ENCODE assay signal across 27 cellular contexts in the genomic region with DNA sequence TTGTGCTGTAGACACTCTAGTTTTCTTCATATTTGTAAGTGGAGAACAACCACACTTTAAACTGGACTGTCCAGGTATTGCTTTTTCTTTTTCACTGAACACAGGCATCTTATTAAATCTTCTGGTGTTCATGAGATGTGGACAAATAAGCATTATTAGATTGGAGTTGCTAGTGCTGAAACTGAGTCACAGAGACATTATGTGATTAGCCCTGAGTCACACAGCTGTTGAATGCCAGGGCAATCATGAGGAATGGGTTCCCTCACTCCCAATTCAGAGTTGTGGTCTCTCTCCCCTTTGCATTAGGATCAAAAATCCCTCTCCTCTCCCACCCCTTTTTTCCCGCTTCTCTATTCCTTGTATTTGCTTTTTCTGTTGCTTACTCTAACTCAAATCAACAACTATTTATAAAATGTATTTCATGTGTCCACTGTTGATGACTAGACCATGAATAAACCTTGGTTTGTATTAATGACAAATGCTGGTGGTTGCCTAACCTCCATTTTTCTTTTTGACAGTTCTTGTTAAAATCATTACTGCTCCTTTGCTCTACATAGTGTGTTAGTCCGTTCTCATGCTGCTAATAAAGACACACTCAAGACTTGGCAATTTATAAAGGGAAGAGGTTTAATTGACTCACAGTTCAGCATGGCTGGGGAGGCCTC.
"Had no signal": no experiment of that assay in that cellular context is flagged by ENCODE, and none has a peak within 500 bp of the region (broad histone marks: within the 10 kb centered on the region; RNA-seq: fewer than 3 reads in every experiment).

No MANE protein-coding gene starts in this region.

- H3K9me3 ChIP-seq: colonic mucosa, psoas muscle, thyroid gland had no signal

- H3K27ac Mint-ChIP-seq: activated CD8-positive, alpha-beta memory T cell treated with anti-CD3 and anti-CD28 coated beads, Interleukin-2, amount 10 ng/mL, durations not matched to agents 7 days and 5 days; activated CD8-positive, alpha-beta T cell treated with anti-CD3 and anti-CD28 coated beads, Interleukin-2, amount 10 ng/mL, durations not matched to agents 7 days and 5 days; activated naive CD4-positive, alpha-beta T cell treated with anti-CD3 and anti-CD28 coated beads, Interleukin-2, amount 50 U/mL, for 24 hours; activated naive CD8-positive, alpha-beta T cell treated with anti-CD3 and anti-CD28 coated beads, Interleukin-2, amount 50 U/mL, for 24 hours; activated T-helper 2 cell treated with anti-CD3 and anti-CD28 coated beads, Interferon-gamma antibody, Interleukin-2, Interleukin-4, amounts not matched to agents 10 μg/mL and 5 μg/mL and 100 μg/mL, durations not matched to agents 14 hours and 24 hours and 36 hours; mesothelial cell of epicardium; naive thymus-derived CD4-positive, alpha-beta T cell; stimulated activated naive B cell treated with anti-CD40 and anti-IgM and Interleukin-4, amounts not matched to agents 10 μg/mL and 1 μg/mL and 100 μg/mL, for 72 hours had no signal

- H3K4me1 ChIP-seq: colonic mucosa, parathyroid adenoma, psoas muscle, stomach, thyroid gland had no signal

- FAIRE-seq: frontal cortex, islet of Langerhans had no signal

- DNase-seq: activated CD8-positive, alpha-beta memory T cell treated with anti-CD3 and anti-CD28 coated beads, Interleukin-2, amount 10 ng/mL, durations not matched to agents 7 days and 5 days; activated CD8-positive, alpha-beta T cell treated with anti-CD3 and anti-CD28 coated beads, Interleukin-2, amount 10 ng/mL, durations not matched to agents 7 days and 5 days; activated naive CD8-positive, alpha-beta T cell treated with anti-CD3 and anti-CD28 coated beads, Interleukin-2, amount 50 U/mL, for 24 hours; activated T-cell treated with anti-CD3 and anti-CD28 coated beads, Interleukin-2, amount 50 U/mL, for 48 hours; cerebellar nuclear complex; colonic mucosa; dorsolateral prefrontal cortex; effector memory CD4-positive, alpha-beta T cell; left cardiac atrium; naive thymus-derived CD4-positive, alpha-beta T cell; nucleus accumbens; psoas muscle; sigmoid colon; stimulated activated CD4-positive, alpha-beta T cell treated with anti-CD3 and anti-CD28 coated beads, Interleukin-15, amount 100 ng/mL, for 24 hours; stimulated activated CD4-positive, alpha-beta T cell treated with anti-CD3 and anti-CD28 coated beads, Interleukin-2, amount 100 ng/mL, for 24 hours; stimulated activated naive B cell treated with anti-CD40 and anti-IgM and Interleukin-4, amounts not matched to agents 10 μg/mL and 1 μg/mL and 100 μg/mL, for 72 hours; stomach; T-helper 2 cell; thyroid gland had no signal

- H3K27me3 ChIP-seq: cardiac muscle cell, colonic mucosa, dorsolateral prefrontal cortex, sigmoid colon, stomach, thyroid gland had no signal

- H3K4me3 Mint-ChIP-seq: activated CD8-positive, alpha-beta memory T cell treated with anti-CD3 and anti-CD28 coated beads, Interleukin-2, amount 10 ng/mL, durations not matched to agents 7 days and 5 days; activated CD8-positive, alpha-beta T cell treated with anti-CD3 and anti-CD28 coated beads, Interleukin-2, amount 10 ng/mL, durations not matched to agents 7 days and 5 days; activated naive CD4-positive, alpha-beta T cell treated with anti-CD3 and anti-CD28 coated beads, Interleukin-2, amount 50 U/mL, for 24 hours; activated naive CD8-positive, alpha-beta T cell treated with anti-CD3 and anti-CD28 coated beads, Interleukin-2, amount 50 U/mL, for 24 hours; mesothelial cell of epicardium; naive thymus-derived CD4-positive, alpha-beta T cell; neural crest cell; stimulated activated naive B cell treated with anti-CD40 and anti-IgM and Interleukin-4, amounts not matched to agents 10 μg/mL and 1 μg/mL and 100 μg/mL, for 72 hours had no signal

- H2AFZ ChIP-seq: parathyroid adenoma had no signal

- H3K36me3 Mint-ChIP-seq: activated CD8-positive, alpha-beta memory T cell treated with anti-CD3 and anti-CD28 coated beads, Interleukin-2, amount 10 ng/mL, durations not matched to agents 7 days and 5 days; activated naive CD4-positive, alpha-beta T cell treated with anti-CD3 and anti-CD28 coated beads, Interleukin-2, amount 50 U/mL, for 24 hours; mesothelial cell of epicardium; stimulated activated naive B cell treated with anti-CD40 and anti-IgM and Interleukin-4, amounts not matched to agents 10 μg/mL and 1 μg/mL and 100 μg/mL, for 72 hours had no signal

- H3K4me3 ChIP-seq: cardiac muscle cell, colonic mucosa, dorsolateral prefrontal cortex, psoas muscle, sigmoid colon, stomach, thyroid gland had no signal

- H3K4me1 Mint-ChIP-seq: activated CD8-positive, alpha-beta memory T cell treated with anti-CD3 and anti-CD28 coated beads, Interleukin-2, amount 10 ng/mL, durations not matched to agents 7 days and 5 days; activated naive CD4-positive, alpha-beta T cell treated with anti-CD3 and anti-CD28 coated beads, Interleukin-2, amount 50 U/mL, for 24 hours; activated naive CD8-positive, alpha-beta T cell treated with anti-CD3 and anti-CD28 coated beads, Interleukin-2, amount 50 U/mL, for 24 hours; naive thymus-derived CD4-positive, alpha-beta T cell; neural crest cell; stimulated activated naive B cell treated with anti-CD40 and anti-IgM and Interleukin-4, amounts not matched to agents 10 μg/mL and 1 μg/mL and 100 μg/mL, for 72 hours had no signal

- H3K9ac ChIP-seq: parathyroid adenoma had no signal

- H3K36me3 ChIP-seq: cardiac muscle cell, colonic mucosa, sigmoid colon, stomach, thyroid gland had no signal

- H3K27me3 Mint-ChIP-seq: activated CD8-positive, alpha-beta memory T cell treated with anti-CD3 and anti-CD28 coated beads, Interleukin-2, amount 10 ng/mL, durations not matched to agents 7 days and 5 days; activated naive CD4-positive, alpha-beta T cell treated with anti-CD3 and anti-CD28 coated beads, Interleukin-2, amount 50 U/mL, for 24 hours; activated naive CD8-positive, alpha-beta T cell treated with anti-CD3 and anti-CD28 coated beads, Interleukin-2, amount 50 U/mL, for 24 hours; naive thymus-derived CD4-positive, alpha-beta T cell; stimulated activated naive B cell treated with anti-CD40 and anti-IgM and Interleukin-4, amounts not matched to agents 10 μg/mL and 1 μg/mL and 100 μg/mL, for 72 hours had no signal

- ATAC-seq: activated CD8-positive, alpha-beta memory T cell treated with anti-CD3 and anti-CD28 coated beads, Interleukin-2, amount 10 ng/mL, durations not matched to agents 7 days and 5 days; activated CD8-positive, alpha-beta T cell treated with anti-CD3 and anti-CD28 coated beads, Interleukin-2, amount 10 ng/mL, durations not matched to agents 7 days and 5 days; activated naive CD8-positive, alpha-beta T cell treated with anti-CD3 and anti-CD28 coated beads, Interleukin-2, amount 50 U/mL, for 24 hours; naive thymus-derived CD4-positive, alpha-beta T cell; psoas muscle; stimulated activated naive B cell treated with anti-CD40 and anti-IgM and Interleukin-4, amounts not matched to agents 10 μg/mL and 1 μg/mL and 100 μg/mL, for 72 hours had no signal

- H3K27ac ChIP-seq: cardiac muscle cell, colonic mucosa, dorsolateral prefrontal cortex, parathyroid adenoma, psoas muscle, sigmoid colon, stomach, thyroid gland had no signal

- H3K79me2 ChIP-seq: parathyroid adenoma had no signal
